In genomic region chr7:47581442-47581820, GRCh38 we compare ENCODE assay signal across 9 cellular contexts. TPM values are rescaled to one million over a fixed set of nuclear protein-coding genes. Genes with fewer than 3 reads are reported as not detected.
A peak's percentile ranks its signal among the peaks of the same experiment; 100 is the strongest.
DNase-seq lines count a peak whose midpoint lies in the region; ATAC-seq, FAIRE-seq and TF ChIP-seq lines count a peak whose summit lies in the region.
"Had no signal": no experiment of that assay in that cellular context is flagged by ENCODE, and none has a peak within 500 bp of the region (broad histone marks: within the 10 kb centered on the region; RNA-seq: fewer than 3 reads in every experiment).

No MANE protein-coding gene starts in this region.

- CTCF ChIA-PET in H1 (lab: Charles Lee; ENCODE audit: partially characterized antibody), result interaction anchor here (0.6 to 1.9 kb wide), 8 partner anchors 10 to 315 kb away, joined by 3 to 7 read pairs (median 4); no protein-coding TSS in a partner anchor
- CTCF ChIA-PET in activated naive CD4-positive, alpha-beta T cell treated with anti-CD3 and anti-CD28 coated beads, Interleukin-2, amount 10 ng/mL, durations not matched to agents 7 days and 5 days (lab: Charles Lee), result no interaction called here

- no peak overlapping the region for H3K14ac ChIP-seq in H1 (ENCODE audit: insufficient read length)

- peaks cover 3% of the 10 kb centered on the region; the same call in 1 of the 2 replicates for H3K23me2 ChIP-seq in H1 (ENCODE audit: low read depth, low read length)

- no peak overlapping the region; the same call in 1 of the 2 replicates for H2BK12ac ChIP-seq in H1 (ENCODE audit: low read depth, low read length)

- H2AFZ ChIP-seq in H1 (ENCODE audit: low read length), result no peak overlapping the region

- no peak overlapping the region for H4K5ac ChIP-seq in H1 (ENCODE audit: insufficient read length, low read depth, low read length)

- no peak overlapping the region for H3K27ac Mint-ChIP-seq in activated naive CD4-positive, alpha-beta T cell treated with anti-CD3 and anti-CD28 coated beads, Interleukin-2, amount 10 ng/mL, durations not matched to agents 7 days and 5 days
- H3K27ac Mint-ChIP-seq: activated CD4-positive, alpha-beta T cell treated with anti-CD3 and anti-CD28 coated beads for 36 hours had no signal

- TF ChIP-seq EP300 in H1 (IDR thresholded peaks at IDR 0.05; ENCODE audit: borderline replicate concordance in 1 of 2, low read depth in 2 of 2, low read length in 2 of 2), result no peak

- no peak overlapping the region for H2BK15ac ChIP-seq in H1 (ENCODE audit: low read length)

- peak overlapping the region; percentile 58 to 91 (median 68) for H3K4me3 ChIP-seq in H1 (ENCODE audit: extremely low read depth in 1 of 4, insufficient read depth in 2 of 4, low read depth in 3 of 4, low read length in 4 of 4)
- peak overlapping the region; percentile 68 for H3K4me3 ChIP-seq in mucosa of stomach (ENCODE audit: low read length)
- H3K4me3 ChIP-seq in aorta (ENCODE audit: low read length in 2 of 2), result peak overlapping the region; percentile 75 to 80

- H4K8ac ChIP-seq in H1 (ENCODE audit: extremely low read depth, insufficient read depth, low read length), result peak overlapping the region; percentile 93

- peaks cover 6% of the 10 kb centered on the region; the same call in 1 of the 2 replicates for H3K79me1 ChIP-seq in H1 (ENCODE audit: low read depth, low read length)

- no peak for ATAC-seq in activated T-cell treated with anti-CD3 and anti-CD28 coated beads, Interleukin-2, amount 50 U/mL, for 4 hours
- ATAC-seq in aorta (ENCODE audit: low FRiP score) (peak; percentile 45), GM18505 (IDR thresholded peaks at IDR 0.05; ENCODE audit: unreplicated experiment) (no peak)
- ATAC-seq: activated CD4-positive, alpha-beta T cell treated with anti-CD3 and anti-CD28 coated beads for 36 hours had no signal

- FAIRE-seq in H1 (lab: Jason Lieb, UNC), result no peak

- H3K79me2 ChIP-seq in H1 (ENCODE audit: control insufficient read depth in 1 of 2, insufficient read depth in 2 of 2, low read length in 2 of 2), result peaks cover 9 to 21% of the 10 kb centered on the region in 2 experiments

- H3K36me3 ChIP-seq in H1 (ENCODE audit: control insufficient read depth in 2 of 4, insufficient read depth in 4 of 4, low read length in 3 of 4), result no peaks in the 10 kb centered on the region
- H3K36me3 ChIP-seq in mucosa of stomach (ENCODE audit: control insufficient read depth, insufficient read depth, low read length), result no peaks in the 10 kb centered on the region
- H3K36me3 ChIP-seq in aorta (ENCODE audit: control insufficient read depth in 1 of 2, insufficient read depth in 2 of 2, low read length in 1 of 2), result no peaks in the 10 kb centered on the region

- H4K91ac ChIP-seq in H1 (replicated peaks; ENCODE audit: insufficient read length, low read length), result no peak overlapping the region

- peaks cover 3% of the 10 kb centered on the region for H3K4me1 Mint-ChIP-seq in activated T-cell treated with anti-CD3 and anti-CD28 coated beads, Interleukin-2, amount 50 U/mL, for 4 hours (ENCODE audit: low read depth)
- H3K4me1 Mint-ChIP-seq in activated naive CD4-positive, alpha-beta T cell treated with anti-CD3 and anti-CD28 coated beads, Interleukin-2, amount 10 ng/mL, durations not matched to agents 7 days and 5 days, result peaks cover 6% of the 10 kb centered on the region
- H3K4me1 Mint-ChIP-seq: activated CD4-positive, alpha-beta T cell treated with anti-CD3 and anti-CD28 coated beads for 36 hours had no signal

- no peaks in the 10 kb centered on the region for H3K9me3 ChIP-seq in H1 (ENCODE audit: insufficient read depth in 2 of 2, low read depth in 1 of 2, low read length in 1 of 2)
- no peaks in the 10 kb centered on the region for H3K9me3 ChIP-seq in mucosa of stomach (ENCODE audit: control insufficient read depth, low read length)
- H3K9me3 ChIP-seq in aorta (ENCODE audit: control insufficient read depth, low read length), result no peaks in the 10 kb centered on the region

- H3K9ac ChIP-seq in H1 (replicated peaks in 1 of 4; ENCODE audit: extremely low read depth in 1 of 4, low read depth in 3 of 4, low read length in 3 of 4), result peak overlapping the region in 3 of 4 experiments; percentile 41 to 71 (median 60); a peak in 2 of 7 replicates
- peak overlapping the region; percentile 82 for H3K9ac ChIP-seq in mucosa of stomach (ENCODE audit: low read length)

- H2BK20ac ChIP-seq in H1 (ENCODE audit: low read length), result no peak overlapping the region

- H2AK5ac ChIP-seq in H1 (ENCODE audit: low read depth, low read length), result no peak overlapping the region

- peaks cover 5 to 32% (median 13%) of the 10 kb centered on the region in 4 experiments for H3K4me1 ChIP-seq in H1 (replicated peaks in 1 of 4; ENCODE audit: control insufficient read depth in 3 of 4, insufficient read depth in 4 of 4, low read length in 3 of 4)
- H3K4me1 ChIP-seq in mucosa of stomach (ENCODE audit: control insufficient read depth, insufficient read depth, low read length), result peaks cover 49% of the 10 kb centered on the region
- H3K4me1 ChIP-seq in aorta (ENCODE audit: control insufficient read depth in 1 of 2, insufficient read depth in 2 of 2, low read length in 2 of 2), result peaks cover 7 to 10% of the 10 kb centered on the region in 2 donors

- peak overlapping the region; percentile 80 to 97 for H3K4me2 ChIP-seq in H1 (ENCODE audit: insufficient read depth in 1 of 2, low read depth in 2 of 2, low read length in 2 of 2)

- H3K18ac ChIP-seq in H1 (ENCODE audit: extremely low read depth, low read length), result no peak overlapping the region

- H2BK120ac ChIP-seq in H1 (replicated peaks; ENCODE audit: low read depth, low read length), result no peak overlapping the region

- H3K36me3 Mint-ChIP-seq in activated T-cell treated with anti-CD3 and anti-CD28 coated beads, Interleukin-2, amount 50 U/mL, for 4 hours (ENCODE audit: insufficient read depth), result no peaks in the 10 kb centered on the region
- no peaks in the 10 kb centered on the region for H3K36me3 Mint-ChIP-seq in activated naive CD4-positive, alpha-beta T cell treated with anti-CD3 and anti-CD28 coated beads, Interleukin-2, amount 10 ng/mL, durations not matched to agents 7 days and 5 days

- WGBS in H1 (ENCODE audit: extremely low coverage in 1 of 2, insufficient coverage in 1 of 2, insufficient read length in 1 of 2, insufficient replicate concordance in 2 of 2, low coverage in 1 of 2, low lambda C conversion rate in 2 of 2, missing lambda C conversion rate in 1 of 2), 2 experiments, result 0% methylated on average over 17 of the region's 36 CpGs; no CpG with 5 or more reads in 1 of the 2 experiments
- 1% methylated on average over 35 to 36 of the region's 36 CpGs for WGBS in aorta, 2 donors

- H3K27me3 ChIP-seq in H1 (replicated peaks in 1 of 4; ENCODE audit: control insufficient read depth in 3 of 4, extremely low read depth in 1 of 4, insufficient read depth in 3 of 4, low read length in 3 of 4) (peaks cover 0 to 17% (median 13%) of the 10 kb centered on the region in 4 experiments; a peak in 6 of 7 replicates), mucosa of stomach (ENCODE audit: control insufficient read depth, insufficient read depth, low read length) (no peaks in the 10 kb centered on the region), aorta (ENCODE audit: control insufficient read depth in 1 of 2, insufficient read depth in 2 of 2, low read length in 1 of 2) (no peaks in the 10 kb centered on the region)

- intact Hi-C loops in aorta (cut with DNase I), result loop anchor here (5.0 to 10.0 kb wide), 8 partner anchors 53 to 203 kb away; no protein-coding TSS in a partner anchor

- H3K27ac ChIP-seq in H1 (ENCODE audit: low read depth, low read length), result no peak overlapping the region
- H3K27ac ChIP-seq in aorta (ENCODE audit: low read depth in 1 of 2, low read length in 2 of 2), result peak overlapping the region; percentile 8 to 83

- no peaks in the 10 kb centered on the region for H3K9me3 Mint-ChIP-seq in activated T-cell treated with anti-CD3 and anti-CD28 coated beads, Interleukin-2, amount 50 U/mL, for 4 hours
- H3K9me3 Mint-ChIP-seq in activated naive CD4-positive, alpha-beta T cell treated with anti-CD3 and anti-CD28 coated beads, Interleukin-2, amount 10 ng/mL, durations not matched to agents 7 days and 5 days, result no peaks in the 10 kb centered on the region

- POLR2A ChIA-PET in H1 (lab: Charles Lee; ENCODE audit: partially characterized antibody), result interaction anchor here (0.6 to 2.1 kb wide), 8 partner anchors 8 to 125 kb away, joined by 3 to 9 read pairs (median 3); no protein-coding TSS in a partner anchor

- H2BK5ac ChIP-seq in H1 (ENCODE audit: low read depth, low read length), result no peak overlapping the region

- peaks cover 28% of the 10 kb centered on the region for H3K27me3 Mint-ChIP-seq in activated T-cell treated with anti-CD3 and anti-CD28 coated beads, Interleukin-2, amount 50 U/mL, for 4 hours (ENCODE audit: low read depth)
- peaks cover 60% of the 10 kb centered on the region for H3K27me3 Mint-ChIP-seq in activated naive CD4-positive, alpha-beta T cell treated with anti-CD3 and anti-CD28 coated beads, Interleukin-2, amount 10 ng/mL, durations not matched to agents 7 days and 5 days

- H4K20me1 ChIP-seq in H1 (replicated peaks in 1 of 2; ENCODE audit: control insufficient read depth in 1 of 2, insufficient read depth in 2 of 2, low read length in 2 of 2), result peaks cover 0 to 2% of the 10 kb centered on the region in 2 experiments

- no peak for TF ChIP-seq CTCF in H1 (IDR thresholded peaks at IDR 0.05; ENCODE audit: control extremely low read depth in 1 of 3, insufficient read depth in 1 of 3, low read depth in 1 of 3, low read length in 3 of 3)

- DNase-seq in activated T-cell treated with anti-CD3 and anti-CD28 coated beads, Interleukin-2, amount 50 U/mL, for 4 hours, result no peak
- DNase-seq in activated T-cell treated with anti-CD3 and anti-CD28 coated beads for 4 hours, result no peak
- DNase-seq in H1 (ENCODE audit: low read depth in 1 of 2, low spot score in 2 of 2), result peak in 1 of 2 experiments; percentile 70
- DNase-seq in aorta, result peak in 1 of 2 donors; percentile 78
- no peak for DNase-seq in NCI-H345 (lab: John Stamatoyannopoulos, UW)
- no peak for DNase-seq in activated naive CD4-positive, alpha-beta T cell treated with anti-CD3 and anti-CD28 coated beads, Interleukin-2, amount 10 ng/mL, durations not matched to agents 7 days and 5 days
- DNase-seq: activated CD4-positive, alpha-beta T cell treated with anti-CD3 and anti-CD28 coated beads for 36 hours had no signal

- H3K4me3 Mint-ChIP-seq in activated T-cell treated with anti-CD3 and anti-CD28 coated beads, Interleukin-2, amount 50 U/mL, for 4 hours, result peak overlapping the region; percentile 16
- H3K4me3 Mint-ChIP-seq in activated naive CD4-positive, alpha-beta T cell treated with anti-CD3 and anti-CD28 coated beads, Interleukin-2, amount 10 ng/mL, durations not matched to agents 7 days and 5 days, result no peak overlapping the region
- H3K4me3 Mint-ChIP-seq: activated CD4-positive, alpha-beta T cell treated with anti-CD3 and anti-CD28 coated beads for 36 hours had no signal

- H3K23ac ChIP-seq in H1 (ENCODE audit: insufficient read length), result no peak overlapping the region

- TF ChIP-seq RAD21 in H1 (IDR thresholded peaks at IDR 0.05 in 1 of 2, conservative IDR thresholded peaks at IDR 0.05 in 1 of 2; ENCODE audit: low read depth in 2 of 2, low read length in 2 of 2), result no peak

- no peak for TF ChIP-seq POLR2A in H1 (IDR thresholded peaks at IDR 0.05; ENCODE audit: control extremely low read depth in 1 of 2, low read depth in 2 of 2, low read length in 2 of 2)
- no peak for TF ChIP-seq POLR2A in GM18505 (IDR thresholded peaks at IDR 0.05; ENCODE audit: borderline replicate concordance, extremely low read depth, insufficient read depth, insufficient read length)

- peak overlapping the region; percentile 63 for H3K56ac ChIP-seq in H1 (replicated peaks; ENCODE audit: insufficient read length, low read depth, low read length)

- no peak overlapping the region for H3K4ac ChIP-seq in H1 (replicated peaks; ENCODE audit: insufficient read length, low read depth, low read length)

RNA-seq across cellular contexts. Expression of gene TNS3, which starts 0.5 kb away (rescaled TPM):
- 1 to 10 TPM; 2.6 to 3.4 (median 3.2) TPM for total RNA-seq in activated T-cell treated with anti-CD3 and anti-CD28 coated beads, Interleukin-2, amount 50 U/mL, for 4 hours
- 24.2 TPM in 2 replicates for total RNA-seq in H1 (2021; fragmentation: NEBNext Ultra II Directional; extraction: Animal tissue kit (Norgen Biotek cat#: 25700))
- polyA plus RNA-seq in H1 (2011; rRNA removed) (11.9 and 14.7 TPM in 2 replicates), aorta (10 to 100 TPM; 40.5 to 56.1 TPM)
- 11.5 TPM for polyA plus RNA-seq in H1 (2011; cell fraction: cytosol; rRNA removed)
- 24.3 TPM for polyA plus RNA-seq in H1 (2011; cell fraction: nucleus; rRNA removed)
- 12.6 to 15.2 TPM (median 13.6 TPM) in 4 replicates for polyA plus RNA-seq in H1 (2012, experiment 1 of 2)
- 7.5 TPM for polyA plus RNA-seq in H1 (2012, experiment 2 of 2)
- polyA plus RNA-seq in H1 (2013, experiment 1 of 2), result 6.6 TPM
- 6.0 TPM for polyA plus RNA-seq in H1 (2013, experiment 2 of 2)
- polyA minus RNA-seq in H1 (2011; rRNA and poly(A)+ RNA removed), result 54.4 and 72.3 TPM in 2 replicates
- 17.2 TPM for polyA minus RNA-seq in H1 (2011; cell fraction: cytosol; rRNA and poly(A)+ RNA removed)
- polyA minus RNA-seq in H1 (2011; cell fraction: nucleus; rRNA and poly(A)+ RNA removed), result 43.9 TPM
- 100 to 1,000 TPM; 117 to 140 TPM for total RNA-seq in aorta
